ENCODE assay signal across 8 cellular contexts in genomic region chr17:59331129-59331928, GRCh38. TPM values are rescaled to one million over a fixed set of nuclear protein-coding genes. Genes with fewer than 3 reads are reported as not detected.
DNase-seq lines count a peak whose midpoint lies in the region; ATAC-seq and TF ChIP-seq lines count a peak whose summit lies in the region.

TSS of gene YPEL2 (plus strand) at chr17:59331655. CDS start at chr17:59353410, 21,755 bp downstream.

- no peaks in the 10 kb centered on the region for H3K27me3 Mint-ChIP-seq in activated naive CD8-positive, alpha-beta T cell treated with anti-CD3 and anti-CD28 coated beads for 36 hours
- peaks cover 6% of the 10 kb centered on the region for H3K27me3 Mint-ChIP-seq in glutamatergic neuron (ENCODE audit: unreplicated experiment)

- peak within 1 kb of the TSS; percentile 100 for H3K4me3 ChIP-seq in suprapubic skin

- ATAC-seq in HG02623 (IDR thresholded peaks at IDR 0.05; ENCODE audit: unreplicated experiment) (peak; percentile 96), omental fat pad (ENCODE audit: low FRiP score) (peak; percentile 93)

- peak within 1 kb of the TSS; percentile 87 for H3K4me3 Mint-ChIP-seq in activated naive CD8-positive, alpha-beta T cell treated with anti-CD3 and anti-CD28 coated beads for 36 hours
- peak within 1 kb of the TSS; percentile 96 for H3K4me3 Mint-ChIP-seq in glutamatergic neuron (ENCODE audit: unreplicated experiment)

- peaks cover 68% of the 10 kb centered on the region for H3K4me1 Mint-ChIP-seq in activated naive CD8-positive, alpha-beta T cell treated with anti-CD3 and anti-CD28 coated beads for 36 hours
- H3K4me1 Mint-ChIP-seq in glutamatergic neuron (ENCODE audit: low read depth, unreplicated experiment), result peaks cover 39% of the 10 kb centered on the region

- TF ChIP-seq CTCF in glutamatergic neuron (IDR thresholded peaks at IDR 0.05; ENCODE audit: partially characterized antibody, unreplicated experiment) (no peak), omental fat pad (IDR thresholded peaks at IDR 0.05) (no peak), suprapubic skin (IDR thresholded peaks at IDR 0.05) (no peak)

- H3K9me3 ChIP-seq in suprapubic skin, result no peaks in the 10 kb centered on the region

- H3K27ac ChIP-seq in suprapubic skin, result peak within 1 kb of the TSS; percentile 99

- peaks cover 66% of the 10 kb centered on the region for H3K4me1 ChIP-seq in suprapubic skin

- DNase-seq in GM04504 (ENCODE audit: low read depth) (peak; percentile 86), NCI-H128 (lab: John Stamatoyannopoulos, UW; ENCODE audit: unreplicated experiment) (peak; percentile 50), SKM-1 treated with dmso at 0.1 percent for 144 hours (lab: John Stamatoyannopoulos, UW; ENCODE audit: unreplicated experiment) (peak; percentile 76), glutamatergic neuron (peak; percentile 99), omental fat pad (ENCODE audit: low spot score) (peak; percentile 74), suprapubic skin (ENCODE audit: low spot score in 2 of 2) (peak; percentile 97 to 98)
- peak; percentile 89 for DNase-seq in activated naive CD8-positive, alpha-beta T cell treated with anti-CD3 and anti-CD28 coated beads for 36 hours

- peak in 1 of 2 donors; percentile 70 for TF ChIP-seq POLR2A in suprapubic skin (IDR thresholded peaks at IDR 0.05)

- H3K36me3 Mint-ChIP-seq in activated naive CD8-positive, alpha-beta T cell treated with anti-CD3 and anti-CD28 coated beads for 36 hours, result no peaks in the 10 kb centered on the region
- H3K36me3 Mint-ChIP-seq in glutamatergic neuron (ENCODE audit: unreplicated experiment), result no peaks in the 10 kb centered on the region

- no peak for TF ChIP-seq EP300 in suprapubic skin (IDR thresholded peaks at IDR 0.05)

- H3K27me3 ChIP-seq in suprapubic skin, result no peaks in the 10 kb centered on the region

- H3K9me3 Mint-ChIP-seq in activated naive CD8-positive, alpha-beta T cell treated with anti-CD3 and anti-CD28 coated beads for 36 hours, result no peaks in the 10 kb centered on the region
- H3K9me3 Mint-ChIP-seq in glutamatergic neuron (ENCODE audit: unreplicated experiment), result peaks cover 2% of the 10 kb centered on the region

- WGBS in suprapubic skin, result 0% methylated on average over 6 of the region's 71 CpGs

- peak within 1 kb of the TSS; percentile 79 for H3K27ac Mint-ChIP-seq in activated naive CD8-positive, alpha-beta T cell treated with anti-CD3 and anti-CD28 coated beads for 36 hours
- peak within 1 kb of the TSS; percentile 73 for H3K27ac Mint-ChIP-seq in glutamatergic neuron (ENCODE audit: unreplicated experiment)

- no peaks in the 10 kb centered on the region for H3K36me3 ChIP-seq in suprapubic skin

RNA-seq across cellular contexts. Expression of gene YPEL2, which starts in this region (rescaled TPM):
- 1 to 10 TPM; 4.4 to 4.7 TPM for total RNA-seq in activated naive CD8-positive, alpha-beta T cell treated with anti-CD3 and anti-CD28 coated beads for 36 hours
- total RNA-seq in glutamatergic neuron (ENCODE audit: unreplicated experiment) (20.8 TPM), omental fat pad (10 to 100 TPM; 34.3 to 53.6 (median 40.7) TPM), suprapubic skin (10 to 100 TPM; 16.7 to 33.6 (median 21.3) TPM)

Comparison
In these comparisons a context has a peak if more than half of its experiments do, and no peak if none do; other contexts are left out.
1. Peak in every context shown above with its lines: DNase-seq, ATAC-seq, H3K4me3 ChIP-seq and H3K27ac ChIP-seq.